8 cellular contexts compared by ENCODE assay signal in genomic region chr20:23446505-23446904, GRCh38.
DNase-seq lines count a peak whose midpoint lies in the region; ATAC-seq and TF ChIP-seq lines count a peak whose summit lies in the region.

No MANE protein-coding gene starts in this region.

- no peak for ATAC-seq in GM18867 (IDR thresholded peaks at IDR 0.05; ENCODE audit: unreplicated experiment)

- TF ChIP-seq CTCF in GM20000 (IDR thresholded peaks at IDR 0.05; ENCODE audit: extremely low read depth, missing control alignments) = peak; percentile 78

- DNase-seq in DMS53 (lab: John Stamatoyannopoulos, UW) (peak; percentile 80), GM20000 (ENCODE audit: low spot score) (peak; percentile 59), NCI-H2029 treated with DMSO at 0.1 percent for 48 hours (lab: John Stamatoyannopoulos, UW) (peak; percentile 50), hypothalamus (lab: John Stamatoyannopoulos, UW) (peak in 36 of 51 donors; percentile 6 to 78 (median 52)), DMS114 treated with DMSO at 0.1 percent for 48 hours (lab: John Stamatoyannopoulos, UW; ENCODE audit: unreplicated experiment) (no peak)
- DNase-seq in activated naive CD4-positive, alpha-beta T cell treated with anti-CD3 and anti-CD28 coated beads, Interleukin-2, amount 50 U/mL, for 16 hours = peak; percentile 18
- DNase-seq in stimulated activated CD4-positive, alpha-beta T cell treated with anti-CD3 and anti-CD28 coated beads, Interleukin-4, amount 100 ng/mL, for 24 hours = peak; percentile 18
